Comparison of ENCODE assay signal across 17 cellular contexts in the genomic region with DNA sequence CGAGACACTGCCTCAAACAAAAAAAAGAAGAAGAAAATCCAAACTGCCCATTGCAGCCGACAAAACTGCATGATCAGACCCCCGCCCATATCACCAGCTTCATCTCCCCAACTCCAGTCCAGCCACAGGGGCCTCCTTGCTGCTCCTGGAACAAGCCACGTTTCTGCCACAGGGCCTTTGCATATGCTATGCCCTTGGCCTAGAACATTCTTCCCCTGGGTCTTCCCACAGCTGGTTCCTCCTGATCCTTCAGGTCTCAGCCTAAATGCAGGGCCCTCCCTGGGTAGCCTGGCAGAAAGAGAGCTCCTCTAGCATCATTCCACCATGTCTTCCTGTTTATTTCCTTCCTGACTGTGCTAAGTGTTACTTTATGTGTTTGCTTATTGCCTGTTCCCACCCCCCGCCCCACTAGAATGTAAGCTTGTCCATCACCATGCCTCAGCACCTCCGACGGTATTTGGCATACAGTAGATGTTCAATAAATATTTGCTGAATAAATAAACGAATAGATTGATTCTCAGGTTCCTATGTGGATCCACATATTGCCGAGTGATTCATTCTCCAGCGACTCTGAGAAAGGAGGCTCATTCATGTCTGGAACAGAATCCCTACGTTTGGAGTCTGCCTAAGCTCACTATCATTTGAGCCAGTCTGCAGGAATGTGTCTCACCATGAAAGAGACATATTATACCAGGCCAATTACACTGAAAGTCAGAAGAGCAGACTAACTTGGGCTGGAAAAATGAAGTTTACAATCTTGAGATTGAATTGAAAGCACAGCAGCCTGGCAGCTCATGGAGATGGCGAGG. TPM values are rescaled to one million over a fixed set of nuclear protein-coding genes. Genes with fewer than 3 reads are reported as not detected.
DNase-seq lines count a peak whose midpoint lies in the region; ATAC-seq and TF ChIP-seq lines count a peak whose summit lies in the region.
"Had no signal": no experiment of that assay in that cellular context is flagged by ENCODE, and none has a peak within 500 bp of the region (broad histone marks: within the 10 kb centered on the region; RNA-seq: fewer than 3 reads in every experiment).

No MANE protein-coding gene starts in this region.

- no peaks in the 10 kb centered on the region; the same call in 1 of the 2 replicates for H3K79me2 ChIP-seq in PC-9 (ENCODE audit: low read depth)

- no TSS peak for BruUV-seq in PC-9 (replicated peaks; lab: Mats Ljungman, UMichigan)

- peak overlapping the region; percentile 15 for H3K27ac Mint-ChIP-seq in activated CD4-positive, alpha-beta T cell treated with anti-CD3 and anti-CD28 coated beads, Interleukin-2, amount 10 ng/mL, durations not matched to agents 7 days and 5 days
- H3K27ac Mint-ChIP-seq in activated CD8-positive, alpha-beta T cell treated with anti-CD3 and anti-CD28 coated beads, Interleukin-2, amount 10 ng/mL, durations not matched to agents 7 days and 5 days, result peak overlapping the region; percentile 68
- peak overlapping the region; percentile 55 for H3K27ac Mint-ChIP-seq in stimulated activated memory B cell treated with anti-CD40 and anti-IgM and Interleukin-4, amounts not matched to agents 10 μg/mL and 1 μg/mL and 100 μg/mL, for 72 hours

- H3K27ac ChIP-seq in PC-9, result no peak overlapping the region
- H3K27ac ChIP-seq: cardiac muscle cell, left ventricle myocardium inferior, prostate gland had no signal

- H3K4me3 ChIP-seq in fibroblast of the aortic adventitia (ENCODE audit: low read depth, low read length) (no peak overlapping the region), PC-9 (no peak overlapping the region)
- H3K4me3 ChIP-seq: cardiac muscle cell, left ventricle myocardium inferior, prostate gland had no signal

- peaks cover 87% of the 10 kb centered on the region for H3K4me1 Mint-ChIP-seq in activated CD4-positive, alpha-beta T cell treated with anti-CD3 and anti-CD28 coated beads, Interleukin-2, amount 10 ng/mL, durations not matched to agents 7 days and 5 days
- H3K4me1 Mint-ChIP-seq in activated CD8-positive, alpha-beta T cell treated with anti-CD3 and anti-CD28 coated beads, Interleukin-2, amount 10 ng/mL, durations not matched to agents 7 days and 5 days (ENCODE audit: low read depth), result peaks cover 86% of the 10 kb centered on the region
- H3K4me1 Mint-ChIP-seq in stimulated activated memory B cell treated with anti-CD40 and anti-IgM and Interleukin-4, amounts not matched to agents 10 μg/mL and 1 μg/mL and 100 μg/mL, for 72 hours, result peaks cover 70% of the 10 kb centered on the region

- intact Hi-C loops in PC-9 (cut with micrococcal nuclease; ENCODE audit: unreplicated experiment), result loop anchor here (1.0 to 5.0 kb wide), 2 partner anchors 30 to 46 kb away; no protein-coding TSS in a partner anchor

- no peak overlapping the region for H2AFZ ChIP-seq in PC-9

- H3F3A ChIP-seq in PC-9 (ENCODE audit: insufficient read depth, low read depth), result peaks cover 26% of the 10 kb centered on the region

- POLR2A ChIA-PET in activated CD4-positive, alpha-beta T cell treated with anti-CD3 and anti-CD28 coated beads, Interleukin-2, amount 10 ng/mL, durations not matched to agents 7 days and 5 days (lab: Charles Lee), result no interaction called here
- POLR2A ChIA-PET in activated CD8-positive, alpha-beta T cell treated with anti-CD3 and anti-CD28 coated beads, Interleukin-2, amount 10 ng/mL, durations not matched to agents 7 days and 5 days (lab: Charles Lee), result interaction anchor here (1.0 kb wide), 1 partner anchor 14 kb away, joined by 3 read pairs; no protein-coding TSS in a partner anchor
- POLR2A ChIA-PET in PC-9 (lab: Charles Lee; ENCODE audit: unreplicated experiment), result no interaction called here

- no peaks in the 10 kb centered on the region for H3K36me3 ChIP-seq in PC-9 (ENCODE audit: low read depth)
- H3K36me3 ChIP-seq: cardiac muscle cell, left ventricle myocardium inferior, prostate gland had no signal

- H3K9me2 ChIP-seq in PC-9 (ENCODE audit: insufficient read depth), result no peaks in the 10 kb centered on the region

- H3K27me3 ChIP-seq in PC-9 (ENCODE audit: insufficient read depth, low read depth), result no peaks in the 10 kb centered on the region
- H3K27me3 ChIP-seq: cardiac muscle cell had no signal

- no peaks in the 10 kb centered on the region for H4K20me1 ChIP-seq in PC-9 (ENCODE audit: insufficient read depth)

- no peaks in the 10 kb centered on the region for H3K9me3 ChIP-seq in PC-9 (ENCODE audit: insufficient read depth, low read depth)
- H3K9me3 ChIP-seq: left ventricle myocardium inferior, prostate gland had no signal

- H3K4me3 Mint-ChIP-seq in activated CD4-positive, alpha-beta T cell treated with anti-CD3 and anti-CD28 coated beads, Interleukin-2, amount 10 ng/mL, durations not matched to agents 7 days and 5 days, result no peak overlapping the region
- no peak overlapping the region for H3K4me3 Mint-ChIP-seq in activated CD8-positive, alpha-beta T cell treated with anti-CD3 and anti-CD28 coated beads, Interleukin-2, amount 10 ng/mL, durations not matched to agents 7 days and 5 days
- no peak overlapping the region for H3K4me3 Mint-ChIP-seq in stimulated activated memory B cell treated with anti-CD40 and anti-IgM and Interleukin-4, amounts not matched to agents 10 μg/mL and 1 μg/mL and 100 μg/mL, for 72 hours

- H3K4me1 ChIP-seq in PC-9 (replicated peaks; ENCODE audit: insufficient read depth), result peaks cover 24% of the 10 kb centered on the region
- H3K4me1 ChIP-seq: left ventricle myocardium inferior, prostate gland had no signal

- no peaks in the 10 kb centered on the region for H3K27me3 Mint-ChIP-seq in activated CD4-positive, alpha-beta T cell treated with anti-CD3 and anti-CD28 coated beads, Interleukin-2, amount 10 ng/mL, durations not matched to agents 7 days and 5 days
- H3K27me3 Mint-ChIP-seq in activated CD8-positive, alpha-beta T cell treated with anti-CD3 and anti-CD28 coated beads, Interleukin-2, amount 10 ng/mL, durations not matched to agents 7 days and 5 days (ENCODE audit: low read depth), result no peaks in the 10 kb centered on the region
- H3K27me3 Mint-ChIP-seq in stimulated activated memory B cell treated with anti-CD40 and anti-IgM and Interleukin-4, amounts not matched to agents 10 μg/mL and 1 μg/mL and 100 μg/mL, for 72 hours, result no peaks in the 10 kb centered on the region

- no peaks in the 10 kb centered on the region for H3K9me3 Mint-ChIP-seq in activated CD4-positive, alpha-beta T cell treated with anti-CD3 and anti-CD28 coated beads, Interleukin-2, amount 10 ng/mL, durations not matched to agents 7 days and 5 days
- no peaks in the 10 kb centered on the region for H3K9me3 Mint-ChIP-seq in activated CD8-positive, alpha-beta T cell treated with anti-CD3 and anti-CD28 coated beads, Interleukin-2, amount 10 ng/mL, durations not matched to agents 7 days and 5 days (ENCODE audit: insufficient read depth)
- H3K9me3 Mint-ChIP-seq in stimulated activated memory B cell treated with anti-CD40 and anti-IgM and Interleukin-4, amounts not matched to agents 10 μg/mL and 1 μg/mL and 100 μg/mL, for 72 hours, result no peaks in the 10 kb centered on the region

- no peak for ATAC-seq in activated CD8-positive, alpha-beta T cell treated with anti-CD3 and anti-CD28 coated beads, Interleukin-2, amount 10 ng/mL, durations not matched to agents 7 days and 5 days
- no peak for ATAC-seq in stimulated activated memory B cell treated with anti-CD40 and anti-IgM and Interleukin-4, amounts not matched to agents 10 μg/mL and 1 μg/mL and 100 μg/mL, for 72 hours
- no peak for ATAC-seq in GM18517 (IDR thresholded peaks at IDR 0.05; ENCODE audit: unreplicated experiment)

- no peak for DNase-seq in activated CD4-positive, alpha-beta T cell treated with anti-CD3 and anti-CD28 coated beads, Interleukin-2, amount 10 ng/mL, durations not matched to agents 7 days and 5 days
- no peak for DNase-seq in activated CD4-positive, alpha-beta T cell treated with anti-CD3 and anti-CD28 coated beads for 1 hour
- DNase-seq in activated CD8-positive, alpha-beta T cell treated with anti-CD3 and anti-CD28 coated beads, Interleukin-2, amount 10 ng/mL, durations not matched to agents 7 days and 5 days, result no peak
- DNase-seq in fibroblast of the aortic adventitia (ENCODE audit: low read depth), result peak; percentile 26
- no peak for DNase-seq in PC-9
- no peak for DNase-seq in NCI-H2196 (lab: John Stamatoyannopoulos, UW; ENCODE audit: unreplicated experiment)
- DNase-seq: activated naive CD4-positive, alpha-beta T cell treated with anti-CD3 and anti-CD28 coated beads, Interleukin-2, amount 50 U/mL, for 16 hours; EL; foreskin melanocyte; left ventricle myocardium inferior; NCI-H2081 treated with DMSO at 0.1 percent for 48 hours; NCI-H774; RPMI8226 had no signal

- no peak for TF ChIP-seq CTCF in fibroblast of the aortic adventitia (IDR thresholded peaks at IDR 0.05; ENCODE audit: insufficient read depth, low read length)
- TF ChIP-seq CTCF in PC-9 (conservative IDR thresholded peaks at IDR 0.05), result no peak

- H3K4me2 ChIP-seq in PC-9, result no peak overlapping the region

- H3K36me3 Mint-ChIP-seq in activated CD4-positive, alpha-beta T cell treated with anti-CD3 and anti-CD28 coated beads, Interleukin-2, amount 10 ng/mL, durations not matched to agents 7 days and 5 days (ENCODE audit: low read depth), result peaks cover 86% of the 10 kb centered on the region
- H3K36me3 Mint-ChIP-seq in activated CD8-positive, alpha-beta T cell treated with anti-CD3 and anti-CD28 coated beads, Interleukin-2, amount 10 ng/mL, durations not matched to agents 7 days and 5 days (ENCODE audit: low read depth), result peaks cover 76% of the 10 kb centered on the region
- H3K36me3 Mint-ChIP-seq in stimulated activated memory B cell treated with anti-CD40 and anti-IgM and Interleukin-4, amounts not matched to agents 10 μg/mL and 1 μg/mL and 100 μg/mL, for 72 hours, result peaks cover 72% of the 10 kb centered on the region

- CTCF ChIA-PET in activated CD4-positive, alpha-beta T cell treated with anti-CD3 and anti-CD28 coated beads, Interleukin-2, amount 10 ng/mL, durations not matched to agents 7 days and 5 days (lab: Charles Lee), result interaction anchor here (0.8 to 1.3 kb wide), 3 partner anchors 8 to 21 kb away, joined by 3 to 4 read pairs (median 3); no protein-coding TSS in a partner anchor
- CTCF ChIA-PET in activated CD8-positive, alpha-beta T cell treated with anti-CD3 and anti-CD28 coated beads, Interleukin-2, amount 10 ng/mL, durations not matched to agents 7 days and 5 days (lab: Charles Lee), result interaction anchor here (1.1 kb wide), 1 partner anchor 56 kb away, joined by 3 read pairs; a partner anchor contains a TSS
- CTCF ChIA-PET in PC-9 (lab: Charles Lee), result interaction anchor here (1.1 kb wide), 1 partner anchor 29 kb away, joined by 3 read pairs; no protein-coding TSS in a partner anchor

RNA-seq across cellular contexts. Expression of a gene that starts 56.1 kb away (rescaled TPM):
- 10 to 100 TPM; 62.0 to 68.8 TPM for total RNA-seq in activated CD4-positive, alpha-beta T cell treated with anti-CD3 and anti-CD28 coated beads, Interleukin-2, amount 10 ng/mL, durations not matched to agents 7 days and 5 days
- 10 to 100 TPM; 53.5 to 55.8 TPM for total RNA-seq in activated CD8-positive, alpha-beta T cell treated with anti-CD3 and anti-CD28 coated beads, Interleukin-2, amount 10 ng/mL, durations not matched to agents 7 days and 5 days
- 0.36 and 0.41 TPM in 2 replicates for total RNA-seq in fibroblast of the aortic adventitia (ENCODE audit: low replicate concordance)
- 6.3 and 6.8 TPM in 2 replicates for total RNA-seq in PC-9 (2021)

Comparison
In these comparisons a context has a peak if more than half of its experiments do, and no peak if none do; other contexts are left out.
1. H3K27ac Mint-ChIP-seq: peak in every context shown above with its lines; median percentile 68 in activated CD8-positive, alpha-beta T cell treated with anti-CD3 and anti-CD28 coated beads, Interleukin-2, amount 10 ng/mL, durations not matched to agents 7 days and 5 days; 55 in stimulated activated memory B cell treated with anti-CD40 and anti-IgM and Interleukin-4, amounts not matched to agents 10 μg/mL and 1 μg/mL and 100 μg/mL, for 72 hours; 15 in activated CD4-positive, alpha-beta T cell treated with anti-CD3 and anti-CD28 coated beads, Interleukin-2, amount 10 ng/mL, durations not matched to agents 7 days and 5 days.